Comparison of ENCODE assay signal across 23 cellular contexts in genomic region chr1:65824103-65824502, GRCh38. TPM values are rescaled to one million over a fixed set of nuclear protein-coding genes. Genes with fewer than 3 reads are reported as not detected.
"Had no signal": no experiment of that assay in that cellular context is flagged by ENCODE, and none has a peak within 500 bp of the region (broad histone marks: within the 10 kb centered on the region; RNA-seq: fewer than 3 reads in every experiment).

No MANE protein-coding gene starts in this region.

- H3K27me3 ChIP-seq: dorsolateral prefrontal cortex, esophagus muscularis mucosa, foreskin keratinocyte, gastroesophageal sphincter, heart left ventricle, hepatocyte, left lung had no signal

- H3K79me2 ChIP-seq: hepatocyte had no signal

- H3K27ac ChIP-seq: coronary artery, dorsolateral prefrontal cortex, esophagus muscularis mucosa, foreskin keratinocyte, gastroesophageal sphincter, heart left ventricle, hepatocyte, left lung, lower lobe of right lung had no signal

- FAIRE-seq: colon, endothelial cell of umbilical vein, frontal cortex, keratinocyte had no signal

- H2AFZ ChIP-seq: hepatocyte had no signal

- H3K4me2 ChIP-seq: hepatocyte had no signal

- ATAC-seq: foreskin keratinocyte, gastroesophageal sphincter, heart left ventricle, left cardiac atrium, left lung, left ventricle myocardium superior, lower lobe of right lung, mucosa of descending colon had no signal

- DNase-seq: dermis blood vessel endothelial cell; dorsolateral prefrontal cortex; effector CD4-positive, alpha-beta T cell; effector memory CD4-positive, alpha-beta T cell; foreskin keratinocyte; heart left ventricle; hypothalamus; immature natural killer cell; left cardiac atrium; left lung; left ventricle myocardium superior; lower lobe of right lung; mesenchymal stem cell; mucosa of descending colon; naive B cell had no signal

- H3K4me3 ChIP-seq: coronary artery, dorsolateral prefrontal cortex, esophagus muscularis mucosa, gastroesophageal sphincter, heart left ventricle, hepatocyte, left lung, lower lobe of right lung, mucosa of descending colon had no signal

- H3K36me3 ChIP-seq: esophagus muscularis mucosa, gastroesophageal sphincter, heart left ventricle, left lung, lower lobe of right lung had no signal

- H3K4me1 ChIP-seq: esophagus muscularis mucosa, foreskin keratinocyte, gastroesophageal sphincter, lower lobe of right lung had no signal

- H3K9me3 ChIP-seq: esophagus muscularis mucosa, left lung, lower lobe of right lung, mucosa of descending colon had no signal

RNA-seq across cellular contexts. Expression of gene PDE4B, which starts 31.4 kb away (rescaled TPM):
- total RNA-seq: foreskin keratinocyte had no signal
- polyA plus RNA-seq: foreskin keratinocyte had no signal
